In the genomic region with DNA sequence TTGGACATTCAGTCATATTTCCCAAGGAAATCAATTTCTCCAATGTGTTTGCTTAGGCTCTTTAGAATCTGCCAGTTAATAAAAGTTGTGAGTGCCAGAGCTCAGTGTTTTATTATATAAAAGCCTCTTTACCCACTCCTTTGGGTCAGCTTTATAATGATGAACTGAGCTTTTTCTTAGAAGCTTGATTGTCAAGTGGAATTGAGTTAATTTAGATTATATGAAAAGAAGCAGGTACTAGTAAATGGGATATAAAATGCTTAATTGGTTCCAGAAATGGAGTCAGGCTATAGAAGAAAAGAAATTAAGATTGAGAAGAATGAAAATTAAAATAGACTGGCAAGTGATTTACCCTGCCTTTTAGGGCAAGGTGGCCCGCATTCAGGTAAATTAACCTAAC, we compare ENCODE assay signal across 24 cellular contexts.
"Had no signal": no experiment of that assay in that cellular context is flagged by ENCODE, and none has a peak within 500 bp of the region (broad histone marks: within the 10 kb centered on the region; RNA-seq: fewer than 3 reads in every experiment).

No MANE protein-coding gene starts in this region.

- H3K36me3 ChIP-seq: neural progenitor cell, ovary, right lobe of liver, sigmoid colon, stomach, thoracic aorta, thyroid gland, tibial nerve, upper lobe of left lung, vagina had no signal

- DNase-seq: occipital lobe; ovary; posterior cingulate gyrus; psoas muscle; right cardiac atrium; right lobe of liver; sigmoid colon; small intestine; stimulated activated CD4-positive, alpha-beta T cell treated with anti-CD3 and anti-CD28 coated beads, Interleukin-15, amount 100 ng/mL, for 24 hours; stimulated activated CD4-positive, alpha-beta T cell treated with anti-CD3 and anti-CD28 coated beads, Interleukin-2, amount 100 ng/mL, for 24 hours; stimulated activated CD4-positive, alpha-beta T cell treated with anti-CD3 and anti-CD28 coated beads, Interleukin-2, amount 100 ng/mL, for 48 hours; stimulated activated CD4-positive, alpha-beta T cell treated with anti-CD3 and anti-CD28 coated beads, Interleukin-4, amount 100 ng/mL, for 24 hours; stimulated activated naive B cell treated with anti-CD40 and anti-IgM and Interleukin-4, amounts not matched to agents 10 μg/mL and 1 μg/mL and 100 μg/mL, for 72 hours; stimulated activated naive CD4-positive, alpha-beta T cell treated with Interleukin-2 at 50 U/mL for 16 hours; stomach; thyroid gland; trophoblast cell; upper lobe of left lung had no signal

- H3K4me3 ChIP-seq: neural progenitor cell, ovary, psoas muscle, right lobe of liver, sigmoid colon, stomach, thoracic aorta, thyroid gland, tibial nerve, upper lobe of left lung, vagina had no signal

- H3K27ac ChIP-seq: neural progenitor cell, ovary, parathyroid adenoma, psoas muscle, right lobe of liver, sigmoid colon, stomach, thoracic aorta, thyroid gland, tibial nerve, upper lobe of left lung, vagina had no signal

- H3K27me3 ChIP-seq: neural progenitor cell, ovary, right lobe of liver, sigmoid colon, stomach, thyroid gland, tibial nerve, upper lobe of left lung, vagina had no signal

- ATAC-seq: psoas muscle; right cardiac atrium; right lobe of liver; stimulated activated effector memory CD8-positive, alpha-beta T cell treated with anti-CD3 and anti-CD28 coated beads, Interleukin-12 subunit alpha, Interleukin-12 subunit beta, amount 100 ng/mL, for 72 hours; stimulated activated naive B cell treated with anti-CD40 and anti-IgM and Interleukin-4, amounts not matched to agents 10 μg/mL and 1 μg/mL and 100 μg/mL, for 72 hours had no signal
